ENCODE assay signal across 12 cellular contexts in genomic region chrX:18872621-18873020, GRCh38.
DNase-seq lines count a peak whose midpoint lies in the region; ATAC-seq and TF ChIP-seq lines count a peak whose summit lies in the region.
"Had no signal": no experiment of that assay in that cellular context is flagged by ENCODE, and none has a peak within 500 bp of the region (broad histone marks: within the 10 kb centered on the region; RNA-seq: fewer than 3 reads in every experiment).

No MANE protein-coding gene starts in this region.

- no peaks in the 10 kb centered on the region for H3K4me1 Mint-ChIP-seq in activated T-helper 17 cell treated with anti-CD3 and anti-CD28 coated beads, Interleukin-2, amount 50 U/mL, for 72 hours
- H3K4me1 Mint-ChIP-seq: B cell; naive thymus-derived CD8-positive, alpha-beta T cell had no signal

- peak overlapping the region; percentile 53 for H3K4me2 ChIP-seq in GM23248 (ENCODE audit: unreplicated experiment)
- H3K4me2 ChIP-seq in skeletal muscle satellite cell (ENCODE audit: low read length) = peak overlapping the region; percentile 54
- no peak overlapping the region for H3K4me2 ChIP-seq in neuronal stem cell (ENCODE audit: insufficient read depth, low read length, poor library complexity, severe bottlenecking)

- no peaks in the 10 kb centered on the region for H3K79me2 ChIP-seq in GM23248 (ENCODE audit: insufficient read depth)

- no peak for TF ChIP-seq EP300 in tibial nerve (IDR thresholded peaks at IDR 0.05)

- H4K8ac ChIP-seq in neuronal stem cell (ENCODE audit: low read depth, low read length) = no peak overlapping the region

- H3K4me1 ChIP-seq in GM23248 (ENCODE audit: insufficient read depth) = peaks cover 8% of the 10 kb centered on the region
- H3K4me1 ChIP-seq in left ventricle myocardium inferior = peaks cover 22% of the 10 kb centered on the region
- H3K4me1 ChIP-seq in skeletal muscle satellite cell (ENCODE audit: control insufficient read depth, insufficient read depth, low read length) = peaks cover 23% of the 10 kb centered on the region
- peaks cover 0 to 19% (median 3%) of the 10 kb centered on the region in 4 donors for H3K4me1 ChIP-seq in tibial nerve
- no peaks in the 10 kb centered on the region for H3K4me1 ChIP-seq in neuronal stem cell (ENCODE audit: control insufficient read depth in 2 of 2, insufficient read depth in 1 of 2, low read depth in 1 of 2, low read length in 2 of 2)

- TF ChIP-seq CTCF in left ventricle myocardium inferior (IDR thresholded peaks at IDR 0.05; ENCODE audit: borderline replicate concordance) = no peak
- TF ChIP-seq CTCF in tibial nerve (IDR thresholded peaks at IDR 0.05) = no peak

- H2AK5ac ChIP-seq in neuronal stem cell (ENCODE audit: low read depth, low read length) = no peak overlapping the region

- no peak for ATAC-seq in activated T-helper 17 cell treated with anti-CD3 and anti-CD28 coated beads, Interleukin-2, amount 50 U/mL, for 72 hours (replicated peaks)
- ATAC-seq in GM18870 (IDR thresholded peaks at IDR 0.05; ENCODE audit: unreplicated experiment) = no peak
- ATAC-seq: naive thymus-derived CD8-positive, alpha-beta T cell had no signal

- 90 to 97% methylated on average over 6 to 8 of the region's 8 CpGs for WGBS in GM23248 (ENCODE audit: low coverage in 1 of 2, low lambda C conversion rate in 2 of 2, missing lambda C conversion rate in 2 of 2), 2 experiments
- 86 to 89% methylated on average over 8 of the region's 8 CpGs for WGBS in tibial nerve, 2 donors
- no CpG with 5 or more reads among the region's 8 CpGs for WGBS in neuronal stem cell (ENCODE audit: extremely low coverage in 2 of 2, insufficient read length in 2 of 2, insufficient replicate concordance in 1 of 2), 2 donors

- H3K18ac ChIP-seq in neuronal stem cell (ENCODE audit: low read length) = no peak overlapping the region

- H3K79me1 ChIP-seq in neuronal stem cell (ENCODE audit: low read depth, low read length) = no peaks in the 10 kb centered on the region

- DNase-seq in GM23248 = no peak
- DNase-seq in left ventricle myocardium inferior = no peak
- no peak for DNase-seq in tibial nerve (ENCODE audit: low spot score in 2 of 2)
- no peak for DNase-seq in neuronal stem cell (ENCODE audit: low spot score)
- DNase-seq: naive thymus-derived CD8-positive, alpha-beta T cell; OCI-M1; stimulated activated naive CD4-positive, alpha-beta T cell had no signal

- H3K9ac ChIP-seq in GM23248 (peak overlapping the region; percentile 36; the same call in 1 of the 2 replicates), skeletal muscle satellite cell (ENCODE audit: low read depth, low read length) (peak overlapping the region; percentile 77), neuronal stem cell (ENCODE audit: low read depth, low read length, poor library complexity) (no peak overlapping the region)

- no peak overlapping the region for H2BK120ac ChIP-seq in neuronal stem cell (ENCODE audit: low read depth, low read length)

- H3K27ac Mint-ChIP-seq in activated T-helper 17 cell treated with anti-CD3 and anti-CD28 coated beads, Interleukin-2, amount 50 U/mL, for 72 hours = peak overlapping the region; percentile 77
- H3K27ac Mint-ChIP-seq: activated CD4-positive, alpha-beta memory T cell treated with anti-CD3 and anti-CD28 coated beads for 36 hours; B cell; naive thymus-derived CD8-positive, alpha-beta T cell had no signal

- no peak overlapping the region for H3K4me3 ChIP-seq in GM23248
- H3K4me3 ChIP-seq in left ventricle myocardium inferior = no peak overlapping the region
- no peak overlapping the region for H3K4me3 ChIP-seq in skeletal muscle satellite cell (ENCODE audit: low read length)
- H3K4me3 ChIP-seq in tibial nerve = no peak overlapping the region
- H3K4me3 ChIP-seq in neuronal stem cell (ENCODE audit: low read length in 2 of 2) = no peak overlapping the region

- H2AFZ ChIP-seq in GM23248 (no peak overlapping the region), neuronal stem cell (ENCODE audit: low read length) (no peak overlapping the region)

- H3K36me3 ChIP-seq in GM23248 (ENCODE audit: low read depth) (no peaks in the 10 kb centered on the region), left ventricle myocardium inferior (no peaks in the 10 kb centered on the region), skeletal muscle satellite cell (ENCODE audit: insufficient read depth, low read length) (no peaks in the 10 kb centered on the region), tibial nerve (no peaks in the 10 kb centered on the region), neuronal stem cell (replicated peaks in 1 of 2; ENCODE audit: control insufficient read depth in 2 of 2, insufficient read depth in 2 of 2, low read length in 2 of 2) (no peaks in the 10 kb centered on the region)

- H2BK15ac ChIP-seq in neuronal stem cell (ENCODE audit: low read length) = no peak overlapping the region

- no peak overlapping the region for H3K23ac ChIP-seq in neuronal stem cell (ENCODE audit: low read depth, low read length, poor library complexity)

- TF ChIP-seq POLR2A in tibial nerve (IDR thresholded peaks at IDR 0.05) = no peak

- H3K27me3 Mint-ChIP-seq in activated T-helper 17 cell treated with anti-CD3 and anti-CD28 coated beads, Interleukin-2, amount 50 U/mL, for 72 hours = peaks cover 6% of the 10 kb centered on the region
- H3K27me3 Mint-ChIP-seq: B cell had no signal

- intact Hi-C loops in left ventricle myocardium inferior (cut with micrococcal nuclease) = no loop called here

- H3K9me2 ChIP-seq in GM23248 (ENCODE audit: insufficient read depth) = no peaks in the 10 kb centered on the region

- H3K27me3 ChIP-seq in GM23248 (replicated peaks; ENCODE audit: insufficient read depth) = no peaks in the 10 kb centered on the region; the same call in 1 of the 2 replicates
- no peaks in the 10 kb centered on the region for H3K27me3 ChIP-seq in left ventricle myocardium inferior (ENCODE audit: low read depth)
- no peaks in the 10 kb centered on the region for H3K27me3 ChIP-seq in skeletal muscle satellite cell (ENCODE audit: control insufficient read depth, insufficient read depth, low read length)
- peaks cover 0 to 5% of the 10 kb centered on the region in 2 donors for H3K27me3 ChIP-seq in tibial nerve
- no peaks in the 10 kb centered on the region for H3K27me3 ChIP-seq in neuronal stem cell (ENCODE audit: control insufficient read depth in 3 of 3, insufficient read depth in 3 of 3, low read depth in 1 of 3, low read length in 3 of 3)

- H4K20me1 ChIP-seq in GM23248 (ENCODE audit: insufficient read depth) = no peaks in the 10 kb centered on the region

- H3K9me3 Mint-ChIP-seq in activated T-helper 17 cell treated with anti-CD3 and anti-CD28 coated beads, Interleukin-2, amount 50 U/mL, for 72 hours = no peaks in the 10 kb centered on the region
- H3K9me3 Mint-ChIP-seq: activated CD4-positive, alpha-beta memory T cell treated with anti-CD3 and anti-CD28 coated beads for 36 hours had no signal

- H3K4me3 Mint-ChIP-seq in activated T-helper 17 cell treated with anti-CD3 and anti-CD28 coated beads, Interleukin-2, amount 50 U/mL, for 72 hours = peak overlapping the region; percentile 45
- H3K4me3 Mint-ChIP-seq: activated CD4-positive, alpha-beta memory T cell treated with anti-CD3 and anti-CD28 coated beads for 36 hours; B cell had no signal

- H4K91ac ChIP-seq in neuronal stem cell (ENCODE audit: low read depth, low read length, poor library complexity) = no peak overlapping the region

- in situ Hi-C loops in GM23248 (cut with MboI) = no loop called here

- no peak overlapping the region for H3K14ac ChIP-seq in neuronal stem cell (ENCODE audit: low read length)

- no peaks in the 10 kb centered on the region for H3F3A ChIP-seq in GM23248 (ENCODE audit: insufficient read depth)

- no peak overlapping the region for H2BK12ac ChIP-seq in neuronal stem cell (ENCODE audit: low read length)

- H2BK5ac ChIP-seq in neuronal stem cell (ENCODE audit: low read length) = no peak overlapping the region

- no peaks in the 10 kb centered on the region for H3K36me3 Mint-ChIP-seq in activated T-helper 17 cell treated with anti-CD3 and anti-CD28 coated beads, Interleukin-2, amount 50 U/mL, for 72 hours (ENCODE audit: low read depth)
- H3K36me3 Mint-ChIP-seq: activated CD4-positive, alpha-beta memory T cell treated with anti-CD3 and anti-CD28 coated beads for 36 hours; naive thymus-derived CD8-positive, alpha-beta T cell had no signal

- no peak overlapping the region for H3K4ac ChIP-seq in neuronal stem cell (ENCODE audit: low read length)

- H3K27ac ChIP-seq in GM23248 (no peak overlapping the region), left ventricle myocardium inferior (replicated peaks) (peak overlapping the region; percentile 82), tibial nerve (peak overlapping the region in 2 of 4 donors; percentile 81 to 88), neuronal stem cell (replicated peaks; ENCODE audit: low read length) (no peak overlapping the region)

- H3K9me3 ChIP-seq in GM23248 (ENCODE audit: low read depth) (no peaks in the 10 kb centered on the region), left ventricle myocardium inferior (replicated peaks) (no peaks in the 10 kb centered on the region), skeletal muscle satellite cell (replicated peaks; ENCODE audit: low read length) (no peaks in the 10 kb centered on the region), tibial nerve (no peaks in the 10 kb centered on the region), neuronal stem cell (replicated peaks in 1 of 2; ENCODE audit: control insufficient read depth in 2 of 2, insufficient read depth in 1 of 2, low read depth in 1 of 2, low read length in 2 of 2) (no peaks in the 10 kb centered on the region)
